Comparison of ENCODE assay signal across 2 cellular contexts in genomic region chr5:31397926-31398557, GRCh38.
TF ChIP-seq lines count a peak whose summit lies in the region.

No MANE protein-coding gene starts in this region.

TF ChIP-seq in GM23338, 12 proteins besides CTCF, POLR2A, EP300 and RAD21:
- TF ChIP-seq ZNF114 (CRISPR knock-in tag; IDR thresholded peaks at IDR 0.05) = no peak
- no peak for TF ChIP-seq EZH2phosphoT487 (IDR thresholded peaks at IDR 0.05; ENCODE audit: unreplicated experiment)
- no peak for TF ChIP-seq ETS1 (IDR thresholded peaks at IDR 0.05)
- TF ChIP-seq CREB1 (CRISPR knock-in tag; IDR thresholded peaks at IDR 0.05; ENCODE audit: low read depth) = no peak
- TF ChIP-seq, protein P1, sequence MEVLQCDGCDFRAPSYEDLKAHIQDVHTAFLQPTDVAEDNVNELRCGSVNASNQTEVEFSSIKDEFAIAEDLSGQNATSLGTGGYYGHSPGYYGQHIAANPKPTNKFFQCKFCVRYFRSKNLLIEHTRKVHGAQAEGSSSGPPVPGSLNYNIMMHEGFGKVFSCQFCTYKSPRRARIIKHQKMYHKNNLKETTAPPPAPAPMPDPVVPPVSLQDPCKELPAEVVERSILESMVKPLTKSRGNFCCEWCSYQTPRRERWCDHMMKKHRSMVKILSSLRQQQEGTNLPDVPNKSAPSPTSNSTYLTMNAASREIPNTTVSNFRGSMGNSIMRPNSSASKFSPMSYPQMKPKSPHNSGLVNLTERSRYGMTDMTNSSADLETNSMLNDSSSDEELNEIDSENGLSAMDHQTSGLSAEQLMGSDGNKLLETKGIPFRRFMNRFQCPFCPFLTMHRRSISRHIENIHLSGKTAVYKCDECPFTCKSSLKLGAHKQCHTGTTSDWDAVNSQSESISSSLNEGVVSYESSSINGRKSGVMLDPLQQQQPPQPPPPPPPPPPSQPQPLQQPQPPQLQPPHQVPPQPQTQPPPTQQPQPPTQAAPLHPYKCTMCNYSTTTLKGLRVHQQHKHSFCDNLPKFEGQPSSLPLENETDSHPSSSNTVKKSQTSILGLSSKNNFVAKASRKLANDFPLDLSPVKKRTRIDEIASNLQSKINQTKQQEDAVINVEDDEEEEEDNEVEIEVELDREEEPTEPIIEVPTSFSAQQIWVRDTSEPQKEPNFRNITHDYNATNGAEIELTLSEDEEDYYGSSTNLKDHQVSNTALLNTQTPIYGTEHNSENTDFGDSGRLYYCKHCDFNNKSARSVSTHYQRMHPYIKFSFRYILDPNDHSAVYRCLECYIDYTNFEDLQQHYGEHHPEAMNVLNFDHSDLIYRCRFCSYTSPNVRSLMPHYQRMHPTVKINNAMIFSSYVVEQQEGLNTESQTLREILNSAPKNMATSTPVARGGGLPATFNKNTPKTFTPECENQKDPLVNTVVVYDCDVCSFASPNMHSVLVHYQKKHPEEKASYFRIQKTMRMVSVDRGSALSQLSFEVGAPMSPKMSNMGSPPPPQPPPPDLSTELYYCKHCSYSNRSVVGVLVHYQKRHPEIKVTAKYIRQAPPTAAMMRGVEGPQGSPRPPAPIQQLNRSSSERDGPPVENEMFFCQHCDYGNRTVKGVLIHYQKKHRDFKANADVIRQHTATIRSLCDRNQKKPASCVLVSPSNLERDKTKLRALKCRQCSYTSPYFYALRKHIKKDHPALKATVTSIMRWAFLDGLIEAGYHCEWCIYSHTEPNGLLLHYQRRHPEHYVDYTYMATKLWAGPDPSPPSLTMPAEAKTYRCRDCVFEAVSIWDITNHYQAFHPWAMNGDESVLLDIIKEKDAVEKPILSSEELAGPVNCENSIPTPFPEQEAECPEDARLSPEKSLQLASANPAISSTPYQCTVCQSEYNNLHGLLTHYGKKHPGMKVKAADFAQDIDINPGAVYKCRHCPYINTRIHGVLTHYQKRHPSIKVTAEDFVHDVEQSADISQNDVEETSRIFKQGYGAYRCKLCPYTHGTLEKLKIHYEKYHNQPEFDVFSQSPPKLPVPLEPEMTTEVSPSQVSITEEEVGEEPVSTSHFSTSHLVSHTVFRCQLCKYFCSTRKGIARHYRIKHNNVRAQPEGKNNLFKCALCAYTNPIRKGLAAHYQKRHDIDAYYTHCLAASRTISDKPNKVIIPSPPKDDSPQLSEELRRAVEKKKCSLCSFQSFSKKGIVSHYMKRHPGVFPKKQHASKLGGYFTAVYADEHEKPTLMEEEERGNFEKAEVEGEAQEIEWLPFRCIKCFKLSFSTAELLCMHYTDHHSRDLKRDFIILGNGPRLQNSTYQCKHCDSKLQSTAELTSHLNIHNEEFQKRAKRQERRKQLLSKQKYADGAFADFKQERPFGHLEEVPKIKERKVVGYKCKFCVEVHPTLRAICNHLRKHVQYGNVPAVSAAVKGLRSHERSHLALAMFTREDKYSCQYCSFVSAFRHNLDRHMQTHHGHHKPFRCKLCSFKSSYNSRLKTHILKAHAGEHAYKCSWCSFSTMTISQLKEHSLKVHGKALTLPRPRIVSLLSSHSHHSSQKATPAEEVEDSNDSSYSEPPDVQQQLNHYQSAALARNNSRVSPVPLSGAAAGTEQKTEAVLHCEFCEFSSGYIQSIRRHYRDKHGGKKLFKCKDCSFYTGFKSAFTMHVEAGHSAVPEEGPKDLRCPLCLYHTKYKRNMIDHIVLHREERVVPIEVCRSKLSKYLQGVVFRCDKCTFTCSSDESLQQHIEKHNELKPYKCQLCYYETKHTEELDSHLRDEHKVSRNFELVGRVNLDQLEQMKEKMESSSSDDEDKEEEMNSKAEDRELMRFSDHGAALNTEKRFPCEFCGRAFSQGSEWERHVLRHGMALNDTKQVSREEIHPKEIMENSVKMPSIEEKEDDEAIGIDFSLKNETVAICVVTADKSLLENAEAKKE (CRISPR knock-in tag; IDR thresholded peaks at IDR 0.05) = no peak
- no peak for TF ChIP-seq JUNB (IDR thresholded peaks at IDR 0.05; ENCODE audit: unreplicated experiment)
- TF ChIP-seq POLR2AphosphoS5 (IDR thresholded peaks at IDR 0.05; ENCODE audit: low read depth) = no peak
- TF ChIP-seq STAT1 (IDR thresholded peaks at IDR 0.05; ENCODE audit: unreplicated experiment) = no peak
- TF ChIP-seq NANOG (IDR thresholded peaks at IDR 0.05; ENCODE audit: borderline replicate concordance) = no peak
- no peak for TF ChIP-seq ZNF331 (CRISPR knock-in tag; IDR thresholded peaks at IDR 0.05; ENCODE audit: low read depth)
- TF ChIP-seq, protein P2, sequence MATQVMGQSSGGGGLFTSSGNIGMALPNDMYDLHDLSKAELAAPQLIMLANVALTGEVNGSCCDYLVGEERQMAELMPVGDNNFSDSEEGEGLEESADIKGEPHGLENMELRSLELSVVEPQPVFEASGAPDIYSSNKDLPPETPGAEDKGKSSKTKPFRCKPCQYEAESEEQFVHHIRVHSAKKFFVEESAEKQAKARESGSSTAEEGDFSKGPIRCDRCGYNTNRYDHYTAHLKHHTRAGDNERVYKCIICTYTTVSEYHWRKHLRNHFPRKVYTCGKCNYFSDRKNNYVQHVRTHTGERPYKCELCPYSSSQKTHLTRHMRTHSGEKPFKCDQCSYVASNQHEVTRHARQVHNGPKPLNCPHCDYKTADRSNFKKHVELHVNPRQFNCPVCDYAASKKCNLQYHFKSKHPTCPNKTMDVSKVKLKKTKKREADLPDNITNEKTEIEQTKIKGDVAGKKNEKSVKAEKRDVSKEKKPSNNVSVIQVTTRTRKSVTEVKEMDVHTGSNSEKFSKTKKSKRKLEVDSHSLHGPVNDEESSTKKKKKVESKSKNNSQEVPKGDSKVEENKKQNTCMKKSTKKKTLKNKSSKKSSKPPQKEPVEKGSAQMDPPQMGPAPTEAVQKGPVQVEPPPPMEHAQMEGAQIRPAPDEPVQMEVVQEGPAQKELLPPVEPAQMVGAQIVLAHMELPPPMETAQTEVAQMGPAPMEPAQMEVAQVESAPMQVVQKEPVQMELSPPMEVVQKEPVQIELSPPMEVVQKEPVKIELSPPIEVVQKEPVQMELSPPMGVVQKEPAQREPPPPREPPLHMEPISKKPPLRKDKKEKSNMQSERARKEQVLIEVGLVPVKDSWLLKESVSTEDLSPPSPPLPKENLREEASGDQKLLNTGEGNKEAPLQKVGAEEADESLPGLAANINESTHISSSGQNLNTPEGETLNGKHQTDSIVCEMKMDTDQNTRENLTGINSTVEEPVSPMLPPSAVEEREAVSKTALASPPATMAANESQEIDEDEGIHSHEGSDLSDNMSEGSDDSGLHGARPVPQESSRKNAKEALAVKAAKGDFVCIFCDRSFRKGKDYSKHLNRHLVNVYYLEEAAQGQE (IDR thresholded peaks at IDR 0.05; ENCODE audit: unreplicated experiment) = no peak
- TF ChIP-seq EZH2 (IDR thresholded peaks at IDR 0.05; ENCODE audit: low read depth, unreplicated experiment) = no peak

TF ChIP-seq in endothelial cell of umbilical vein, 7 proteins besides CTCF, POLR2A, EP300 and RAD21:
- TF ChIP-seq EZH2 (IDR thresholded peaks at IDR 0.05; ENCODE audit: borderline replicate concordance, low read depth, low read length, severe bottlenecking) (no peak), FOS (IDR thresholded peaks at IDR 0.05; ENCODE audit: borderline replicate concordance, insufficient read depth, low read length) (no peak), GATA2 (IDR thresholded peaks at IDR 0.05; ENCODE audit: insufficient read depth, insufficient read length, low read depth, low read length) (no peak), MYC (IDR thresholded peaks at IDR 0.05; ENCODE audit: low read depth, low read length) (no peak)
